In the genomic region with DNA sequence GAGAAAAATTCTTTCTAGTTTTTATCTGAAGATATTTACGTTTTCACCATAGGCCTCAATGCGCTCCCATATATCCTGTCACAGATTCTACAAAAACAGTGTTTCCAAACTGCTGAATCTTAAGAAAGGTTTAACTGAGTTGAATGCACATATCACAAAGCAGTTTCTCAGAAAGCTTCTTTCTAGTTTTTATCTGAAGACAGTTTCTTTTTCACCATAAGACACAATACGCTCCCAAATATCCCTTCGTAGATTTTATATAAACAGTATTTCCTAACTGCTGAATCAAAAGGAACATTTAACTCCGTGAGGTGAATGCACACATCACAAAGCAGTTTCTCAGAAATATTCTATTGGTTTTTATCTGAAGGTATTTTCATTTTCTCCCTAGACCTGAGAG, we compare ENCODE assay signal across 30 cellular contexts.
DNase-seq lines count a peak whose midpoint lies in the region; TF ChIP-seq lines count a peak whose summit lies in the region.
"Had no signal": no experiment of that assay in that cellular context is flagged by ENCODE, and none has a peak within 500 bp of the region (broad histone marks: within the 10 kb centered on the region; RNA-seq: fewer than 3 reads in every experiment).

No MANE protein-coding gene starts in this region.

- no peak overlapping the region for H3K4me3 Mint-ChIP-seq in endodermal cell
- H3K4me3 Mint-ChIP-seq in Caco-2 (ENCODE audit: unreplicated experiment) = no peak overlapping the region
- H3K4me3 Mint-ChIP-seq: B cell; CD14-positive monocyte; CD4-positive, alpha-beta T cell; CD4-positive, CD25-positive, alpha-beta regulatory T cell; CD8-positive, alpha-beta memory T cell; CD8-positive, alpha-beta T cell had no signal

- POLR2A ChIA-PET in HEK293 (lab: Yijun Ruan, JAX) = no interaction called here
- POLR2A ChIA-PET in Caco-2 (lab: Charles Lee) = no interaction called here

- WGBS in endodermal cell (ENCODE audit: insufficient coverage in 1 of 2, insufficient read length in 1 of 2), 2 experiments = 78 to 98% methylated on average over 4 to 5 of the region's 5 CpGs

- no peaks in the 10 kb centered on the region for H3K36me3 ChIP-seq in HEK293 (ENCODE audit: control insufficient read depth in 2 of 2, insufficient read depth in 1 of 2, low read length in 2 of 2)
- no peaks in the 10 kb centered on the region for H3K36me3 ChIP-seq in endodermal cell (ENCODE audit: control insufficient read depth, insufficient read depth, low read length)
- no peaks in the 10 kb centered on the region; the same call in 1 of the 2 replicates for H3K36me3 ChIP-seq in Caco-2 (ENCODE audit: control insufficient read depth, insufficient read depth, low read length)
- H3K36me3 ChIP-seq: BE2C; BLaER1; BLaER1 treated with 17β-estradiol and CSF1 and Interleukin-3, amounts not matched to agents 10 nM and 100 nM had no signal

- no TSS peak for BruUV-seq in Caco-2 (replicated peaks; lab: Mats Ljungman, UMichigan)

- intact Hi-C loops in Caco-2 (cut with micrococcal nuclease; ENCODE audit: unreplicated experiment) = no loop called here

- H3K4me3 ChIP-seq in HEK293 (ENCODE audit: low read depth, low read length) (no peak overlapping the region), endodermal cell (ENCODE audit: low read length) (peak overlapping the region; percentile 24), Caco-2 (ENCODE audit: low read depth, low read length) (no peak overlapping the region)
- H3K4me3 ChIP-seq: A549; BLaER1; BLaER1 treated with 17β-estradiol and CSF1 and Interleukin-3, amounts not matched to agents 10 nM and 100 nM had no signal

- TF ChIP-seq CTCF in HEK293 (tag by site-specific recombination; IDR thresholded peaks at IDR 0.05) = no peak
- no peak for TF ChIP-seq CTCF in endodermal cell (conservative IDR thresholded peaks at IDR 0.05)
- no peak for TF ChIP-seq CTCF in Caco-2 (IDR thresholded peaks at IDR 0.05; ENCODE audit: insufficient read depth in 1 of 2, low read depth in 1 of 2, low read length in 1 of 2, severe bottlenecking in 1 of 2, unreplicated experiment in 1 of 2)

- H3K4me1 ChIP-seq in HEK293 (ENCODE audit: control insufficient read depth, insufficient read depth, low read length) (no peaks in the 10 kb centered on the region), endodermal cell (ENCODE audit: control insufficient read depth, insufficient read depth, low read length) (no peaks in the 10 kb centered on the region), Caco-2 (no peaks in the 10 kb centered on the region)
- H3K4me1 ChIP-seq: A549; BE2C; BLaER1; BLaER1 treated with 17β-estradiol and CSF1 and Interleukin-3, amounts not matched to agents 10 nM and 100 nM had no signal

- H3K27me3 Mint-ChIP-seq in endodermal cell (ENCODE audit: insufficient read depth) (peaks cover 2% of the 10 kb centered on the region), Caco-2 (ENCODE audit: insufficient read depth, unreplicated experiment) (no peaks in the 10 kb centered on the region)
- H3K27me3 Mint-ChIP-seq: B cell; CD4-positive, alpha-beta memory T cell; CD4-positive, alpha-beta T cell; CD8-positive, alpha-beta memory T cell had no signal

- H3K9ac ChIP-seq in endodermal cell (ENCODE audit: extremely low read depth, low read length, poor library complexity, severe bottlenecking) = no peak overlapping the region
- H3K9ac ChIP-seq: BLaER1; BLaER1 treated with 17β-estradiol and CSF1 and Interleukin-3, amounts not matched to agents 10 nM and 100 nM had no signal

- no peak for DNase-seq in endodermal cell
- DNase-seq in Caco-2 = no peak
- DNase-seq in amniotic stem cell (lab: John Stamatoyannopoulos, UW) = no peak
- DNase-seq: 8988T; ACHN; AML-193; BE2C; C1 segment of cervical spinal cord; Calu3; CD4-positive, alpha-beta memory T cell; CD4-positive, alpha-beta T cell; CD4-positive, CD25-positive, alpha-beta regulatory T cell; CD8-positive, alpha-beta memory T cell; COR-L47; DMS 273 treated with DMSO at 0.1 percent for 48 hours; DMS153; DMS53; DMS79; DMS79 treated with DMSO at 0.1 percent for 48 hours; DND-41; EL had no signal

- H3K36me3 Mint-ChIP-seq in endodermal cell (ENCODE audit: low read depth) = peaks cover 3% of the 10 kb centered on the region
- H3K36me3 Mint-ChIP-seq in Caco-2 (ENCODE audit: insufficient read depth, unreplicated experiment) = no peaks in the 10 kb centered on the region
- H3K36me3 Mint-ChIP-seq: CD14-positive monocyte; CD4-positive, CD25-positive, alpha-beta regulatory T cell; CD8-positive, alpha-beta T cell had no signal

- H3K9me3 ChIP-seq in HEK293 (ENCODE audit: control insufficient read depth, insufficient read depth, low read depth, low read length) (no peaks in the 10 kb centered on the region), endodermal cell (ENCODE audit: control insufficient read depth, low read length) (peaks cover 84% of the 10 kb centered on the region), Caco-2 (peaks cover 83% of the 10 kb centered on the region)
- H3K9me3 ChIP-seq: BE2C had no signal

- H3K27ac Mint-ChIP-seq in endodermal cell (no peak overlapping the region), Caco-2 (ENCODE audit: unreplicated experiment) (no peak overlapping the region)
- H3K27ac Mint-ChIP-seq: B cell; CD14-positive monocyte; CD4-positive, alpha-beta memory T cell; CD4-positive, alpha-beta T cell; CD4-positive, CD25-positive, alpha-beta regulatory T cell; CD8-positive, alpha-beta memory T cell; CD8-positive, alpha-beta T cell had no signal

- H3K9me3 Mint-ChIP-seq in endodermal cell = peaks cover 100% of the 10 kb centered on the region
- H3K9me3 Mint-ChIP-seq in Caco-2 (ENCODE audit: unreplicated experiment) = peaks cover 68% of the 10 kb centered on the region

- H3K4me1 Mint-ChIP-seq in endodermal cell (no peaks in the 10 kb centered on the region), Caco-2 (ENCODE audit: low read depth, unreplicated experiment) (no peaks in the 10 kb centered on the region)
- H3K4me1 Mint-ChIP-seq: B cell; CD14-positive monocyte; CD4-positive, alpha-beta memory T cell; CD4-positive, CD25-positive, alpha-beta regulatory T cell; CD8-positive, alpha-beta memory T cell had no signal

- CTCF ChIA-PET in HEK293 (lab: Yijun Ruan, JAX) (no interaction called here), Caco-2 (lab: Charles Lee) (no interaction called here)

- H3K27me3 ChIP-seq in endodermal cell (ENCODE audit: control insufficient read depth, insufficient read depth, low read length, poor library complexity, severe bottlenecking) = no peaks in the 10 kb centered on the region
- H3K27me3 ChIP-seq in Caco-2 (replicated peaks; ENCODE audit: control insufficient read depth, insufficient read depth, low read length) = no peaks in the 10 kb centered on the region
- H3K27me3 ChIP-seq: BE2C; BLaER1; BLaER1 treated with 17β-estradiol and CSF1 and Interleukin-3, amounts not matched to agents 10 nM and 100 nM had no signal

- H3K27ac ChIP-seq in HEK293 (ENCODE audit: extremely low read depth, low read depth, low read length) (no peak overlapping the region), endodermal cell (ENCODE audit: low read depth, low read length) (no peak overlapping the region)
- H3K27ac ChIP-seq: 22Rv1; A549; BLaER1; BLaER1 treated with 17β-estradiol and CSF1 and Interleukin-3, amounts not matched to agents 10 nM and 100 nM; C4-2B had no signal

TF ChIP-seq in HEK293, 187 proteins besides CTCF, POLR2A, EP300 and RAD21:
- peak; percentile 81 for TF ChIP-seq SETDB1 (IDR thresholded peaks at IDR 0.05; ENCODE audit: insufficient read length, low read length)
- TF ChIP-seq ZNF791 (tag by site-specific recombination; IDR thresholded peaks at IDR 0.05) = peak; percentile 89
- no peak for TF ChIP-seq SP3 (tag by site-specific recombination; IDR thresholded peaks at IDR 0.05)
- no peak for TF ChIP-seq ZNF473 (tag by site-specific recombination; IDR thresholded peaks at IDR 0.05)
- TF ChIP-seq ZNF324 (tag by site-specific recombination; IDR thresholded peaks at IDR 0.05) = no peak
- no peak for TF ChIP-seq MEIS1 (CRISPR knock-in tag; IDR thresholded peaks at IDR 0.05; ENCODE audit: borderline replicate concordance)
